Comparison of ENCODE assay signal across 8 cellular contexts in genomic region chr5:139765409-139766217, GRCh38. TPM values are rescaled to one million over a fixed set of nuclear protein-coding genes. Genes with fewer than 3 reads are reported as not detected.
DNase-seq lines count a peak whose midpoint lies in the region; ATAC-seq and TF ChIP-seq lines count a peak whose summit lies in the region.

No MANE protein-coding gene starts in this region.

- H3K9me3 Mint-ChIP-seq in Calu3 (ENCODE audit: low read depth, unreplicated experiment), result no peaks in the 10 kb centered on the region

- peaks cover 10% of the 10 kb centered on the region for H3K36me3 Mint-ChIP-seq in Calu3 (ENCODE audit: insufficient read depth, unreplicated experiment)

- peak overlapping the region; percentile 65 for H3K4me3 ChIP-seq in HUES6 (ENCODE audit: low read depth, low read length)
- H3K4me3 ChIP-seq in RWPE2 (ENCODE audit: severe bottlenecking), result peak overlapping the region; percentile 42
- peak overlapping the region; percentile 50 to 61 for H3K4me3 ChIP-seq in gastroesophageal sphincter

- peaks cover 41% of the 10 kb centered on the region for H3K27me3 ChIP-seq in HUES6 (ENCODE audit: control insufficient read depth, insufficient read depth, low read length)
- H3K27me3 ChIP-seq in RWPE2 (ENCODE audit: insufficient read depth, poor library complexity, severe bottlenecking), result peaks cover 19% of the 10 kb centered on the region
- peaks cover 26% of the 10 kb centered on the region for H3K27me3 ChIP-seq in gastroesophageal sphincter

- intact Hi-C loops in Calu3 (cut with micrococcal nuclease; ENCODE audit: unreplicated experiment), result loop anchor here (1.0 to 5.0 kb wide), 3 partner anchors 68 to 132 kb away; no protein-coding TSS in a partner anchor

- TF ChIP-seq CTCF in Calu3 (IDR thresholded peaks at IDR 0.05; ENCODE audit: unreplicated experiment), result peak; percentile 100
- TF ChIP-seq CTCF in RWPE2 (IDR thresholded peaks at IDR 0.05; ENCODE audit: poor library complexity, severe bottlenecking), result peak; percentile 100
- peak; percentile 63 to 98 (median 98) for TF ChIP-seq CTCF in gastroesophageal sphincter (IDR thresholded peaks at IDR 0.05)

- TF ChIP-seq EP300 in gastroesophageal sphincter (IDR thresholded peaks at IDR 0.05), result no peak

- peaks cover 12% of the 10 kb centered on the region for H3K4me1 Mint-ChIP-seq in Calu3 (ENCODE audit: low read depth, unreplicated experiment)

- ATAC-seq in GM21381 (IDR thresholded peaks at IDR 0.05; ENCODE audit: unreplicated experiment), result peak; percentile 92
- ATAC-seq in RWPE2 (ENCODE audit: low read depth), result peak; percentile 82
- peak; percentile 86 for ATAC-seq in gastroesophageal sphincter

- H3K27ac Mint-ChIP-seq in Calu3 (ENCODE audit: unreplicated experiment), result no peak overlapping the region

- peak; percentile 91 for DNase-seq in Calu3
- peak; percentile 84 for DNase-seq in RWPE2 (ENCODE audit: low spot score)
- DNase-seq in activated naive CD4-positive, alpha-beta T cell treated with Interleukin-2 at 50 U/mL for 16 hours, result peak; percentile 81
- peak in 51 of 56 donors; percentile 32 to 96 (median 83) for DNase-seq in nucleus accumbens (lab: John Stamatoyannopoulos, UW)

- H3K27ac ChIP-seq in HUES6 (ENCODE audit: low read depth, low read length) (no peak overlapping the region), RWPE2 (ENCODE audit: poor library complexity, severe bottlenecking) (no peak overlapping the region), gastroesophageal sphincter (peak overlapping the region in 1 of 4 donors; percentile 73), temporal lobe (ENCODE audit: low read depth, low read length) (peak overlapping the region; percentile 95)

- H3K4me1 ChIP-seq in HUES6 (ENCODE audit: control insufficient read depth, insufficient read depth, low read length) (peaks cover 38% of the 10 kb centered on the region), RWPE2 (ENCODE audit: insufficient read depth, poor library complexity, severe bottlenecking) (no peaks in the 10 kb centered on the region), gastroesophageal sphincter (peaks cover 0 to 23% (median 0%) of the 10 kb centered on the region in 3 donors)

- TF ChIP-seq POLR2A in gastroesophageal sphincter (IDR thresholded peaks at IDR 0.05), result no peak

- H3K36me3 ChIP-seq in HUES6 (ENCODE audit: control insufficient read depth, insufficient read depth, low read length), result no peaks in the 10 kb centered on the region
- H3K36me3 ChIP-seq in RWPE2 (ENCODE audit: low read depth), result no peaks in the 10 kb centered on the region
- H3K36me3 ChIP-seq in gastroesophageal sphincter, result no peaks in the 10 kb centered on the region

- H3K4me3 Mint-ChIP-seq in Calu3 (ENCODE audit: low read depth, unreplicated experiment), result peak overlapping the region; percentile 57

- no peaks in the 10 kb centered on the region for H3K9me3 ChIP-seq in HUES6 (ENCODE audit: control insufficient read depth, insufficient read depth, low read depth, low read length)
- no peaks in the 10 kb centered on the region for H3K9me3 ChIP-seq in RWPE2 (ENCODE audit: severe bottlenecking)
- H3K9me3 ChIP-seq in gastroesophageal sphincter, result no peaks in the 10 kb centered on the region

- no TSS peak for BruUV-seq in Calu3 (replicated peaks; lab: Mats Ljungman, UMichigan)

- 18 to 54% methylated on average over 6 to 7 of the region's 46 CpGs for WGBS in gastroesophageal sphincter (ENCODE audit: low coverage in 1 of 2), 2 donors

- H3K27me3 Mint-ChIP-seq in Calu3 (ENCODE audit: unreplicated experiment), result peaks cover 9% of the 10 kb centered on the region

- peak overlapping the region; percentile 32 for H3K9ac ChIP-seq in HUES6 (ENCODE audit: low read length)

- CTCF ChIA-PET in Calu3 (lab: Charles Lee), result interaction anchor here (0.6 to 3.8 kb wide), 22 partner anchors 10 to 373 kb away, joined by 3 to 87 read pairs (median 4); partner anchors contain the start of gene CXXC5

RNA-seq across cellular contexts. Expression of gene PSD2, which starts 30.0 kb away (rescaled TPM):
- total RNA-seq in Calu3 (2022) (not detected in 2 replicates), gastroesophageal sphincter (under 1 TPM in 2 of 4 donors, not detected in 2; 0.13 to 0.16 TPM), temporal lobe (31.2 TPM)

Comparison
In these comparisons a context has a peak if more than half of its experiments do, and no peak if none do; other contexts are left out.
1. RNA of gene PSD2, which starts 30.0 kb away (total RNA-seq): 31.2 TPM in temporal lobe (single experiment); 0.13 to 0.16 TPM in gastroesophageal sphincter and not detected in Calu3; every median in the first group is over 10 times any median in the second.
2. Peak in every context shown above with its lines, with median percentiles within 50 percentile points of each other: DNase-seq, CTCF ChIP-seq, ATAC-seq and H3K4me3 ChIP-seq.